Comparison of ENCODE assay signal across 16 cellular contexts in the genomic region with DNA sequence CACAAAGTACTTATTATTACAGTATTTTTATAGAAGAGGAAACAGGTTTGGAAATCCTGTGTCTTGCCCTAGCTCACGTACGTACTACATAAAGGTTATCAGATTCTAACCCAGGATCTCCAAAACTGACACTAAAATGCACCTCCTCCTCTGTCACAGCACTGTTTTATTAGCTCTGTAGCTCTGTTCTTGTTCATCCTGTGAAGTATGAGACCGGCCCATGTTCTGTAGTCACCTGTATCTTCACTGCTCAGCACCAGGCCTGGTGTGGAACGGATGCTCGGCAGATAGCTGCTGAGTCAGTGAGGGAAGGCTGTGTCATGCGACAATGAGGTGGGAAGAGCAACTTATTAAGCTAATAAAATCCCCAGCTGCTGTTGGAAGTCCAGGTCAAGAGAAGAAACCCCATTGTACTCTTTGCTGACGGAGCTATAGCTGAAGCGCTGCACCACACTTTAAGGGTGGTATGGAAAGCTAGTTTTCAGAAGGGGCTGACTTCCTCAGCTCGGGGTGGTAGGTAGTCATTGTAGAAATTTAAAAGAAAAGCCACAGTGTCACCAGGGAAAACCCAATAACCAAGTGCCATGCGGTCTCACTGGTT. TPM values are rescaled to one million over a fixed set of nuclear protein-coding genes. Genes with fewer than 3 reads are reported as not detected.
DNase-seq lines count a peak whose midpoint lies in the region; ATAC-seq, FAIRE-seq and TF ChIP-seq lines count a peak whose summit lies in the region.
"Had no signal": no experiment of that assay in that cellular context is flagged by ENCODE, and none has a peak within 500 bp of the region (broad histone marks: within the 10 kb centered on the region; RNA-seq: fewer than 3 reads in every experiment).

No MANE protein-coding gene starts in this region.

- intact Hi-C loops in Caco-2 (cut with micrococcal nuclease; ENCODE audit: unreplicated experiment) = no loop called here

- no TSS peak for BruUV-seq in Caco-2 (replicated peaks; lab: Mats Ljungman, UMichigan)

- POLR2A ChIA-PET in Caco-2 (lab: Charles Lee) = no interaction called here

- H3K36me3 ChIP-seq in Caco-2 (ENCODE audit: control insufficient read depth, insufficient read depth, low read length) = no peaks in the 10 kb centered on the region
- H3K36me3 ChIP-seq: left ventricle myocardium inferior, prostate gland had no signal

- no peaks in the 10 kb centered on the region for H3K9me3 ChIP-seq in Caco-2
- H3K9me3 ChIP-seq: left ventricle myocardium inferior, prostate gland had no signal

- CTCF ChIA-PET in Caco-2 (lab: Charles Lee) = no interaction called here

- H3K4me3 ChIP-seq in GM12865 (ENCODE audit: low read depth, low read length) = no peak overlapping the region
- no peak overlapping the region for H3K4me3 ChIP-seq in Caco-2 (ENCODE audit: low read depth, low read length)
- H3K4me3 ChIP-seq: left ventricle myocardium inferior, prostate gland, SK-N-MC had no signal

- DNase-seq in GM12865 (ENCODE audit: low read depth) (peak; percentile 48), GM19239 (ENCODE audit: insufficient read length, low spot score) (no peak), KBM-7 (peak; percentile 23), kidney tubule cell (ENCODE audit: low spot score) (peak; percentile 62), glutamatergic neuron (no peak), foreskin keratinocyte (no peak), Caco-2 (no peak), UCSD-AML1 (lab: John Stamatoyannopoulos, UW; ENCODE audit: unreplicated experiment) (no peak)
- DNase-seq: activated naive CD4-positive, alpha-beta T cell treated with anti-CD3 and anti-CD28 coated beads, Interleukin-2, amount 50 U/mL, for 16 hours; effector CD4-positive, alpha-beta T cell; left ventricle myocardium inferior; naive thymus-derived CD4-positive, alpha-beta T cell; NCI-H1105 had no signal

- H3K27me3 Mint-ChIP-seq in glutamatergic neuron (ENCODE audit: unreplicated experiment) (no peaks in the 10 kb centered on the region), Caco-2 (ENCODE audit: insufficient read depth, unreplicated experiment) (no peaks in the 10 kb centered on the region)
- H3K27me3 Mint-ChIP-seq: naive thymus-derived CD4-positive, alpha-beta T cell had no signal

- H3K9me3 Mint-ChIP-seq in glutamatergic neuron (ENCODE audit: unreplicated experiment) (peaks cover 4% of the 10 kb centered on the region), Caco-2 (ENCODE audit: unreplicated experiment) (no peaks in the 10 kb centered on the region)

- H3K4me1 Mint-ChIP-seq in glutamatergic neuron (ENCODE audit: low read depth, unreplicated experiment) = no peaks in the 10 kb centered on the region
- no peaks in the 10 kb centered on the region for H3K4me1 Mint-ChIP-seq in Caco-2 (ENCODE audit: low read depth, unreplicated experiment)

- H3K27ac Mint-ChIP-seq in glutamatergic neuron (ENCODE audit: unreplicated experiment) (no peak overlapping the region), Caco-2 (ENCODE audit: unreplicated experiment) (no peak overlapping the region)

- in situ Hi-C loops in KBM-7 (cut with MboI; ENCODE audit: low pct_unique_long_range_greater_than_20kb, low sequenced_read_pairs) = no loop called here

- H3K36me3 Mint-ChIP-seq in glutamatergic neuron (ENCODE audit: unreplicated experiment) (no peaks in the 10 kb centered on the region), Caco-2 (ENCODE audit: insufficient read depth, unreplicated experiment) (no peaks in the 10 kb centered on the region)
- H3K36me3 Mint-ChIP-seq: naive thymus-derived CD4-positive, alpha-beta T cell had no signal

- peak; percentile 60 for FAIRE-seq in GM19239 (lab: Jason Lieb, UNC)

- no peak overlapping the region for H3K27ac ChIP-seq in foreskin keratinocyte
- H3K27ac ChIP-seq: C4-2B, left ventricle myocardium inferior, prostate gland, SK-N-MC had no signal

- H3K27me3 ChIP-seq in foreskin keratinocyte (peaks cover 17% of the 10 kb centered on the region), Caco-2 (replicated peaks; ENCODE audit: control insufficient read depth, insufficient read depth, low read length) (no peaks in the 10 kb centered on the region; the same call in 1 of the 2 replicates)

- TF ChIP-seq CTCF in GM12865 (IDR thresholded peaks at IDR 0.05; ENCODE audit: insufficient read depth, low read depth, low read length, missing control alignments) (no peak), glutamatergic neuron (IDR thresholded peaks at IDR 0.05; ENCODE audit: partially characterized antibody, unreplicated experiment) (no peak), foreskin keratinocyte (conservative IDR thresholded peaks at IDR 0.05) (no peak), Caco-2 (IDR thresholded peaks at IDR 0.05; ENCODE audit: insufficient read depth in 1 of 2, low read depth in 1 of 2, low read length in 1 of 2, severe bottlenecking in 1 of 2, unreplicated experiment in 1 of 2) (no peak)

- H3K4me1 ChIP-seq in foreskin keratinocyte (no peaks in the 10 kb centered on the region), Caco-2 (no peaks in the 10 kb centered on the region)
- H3K4me1 ChIP-seq: left ventricle myocardium inferior, prostate gland had no signal

- no peak for ATAC-seq in foreskin keratinocyte
- ATAC-seq: naive thymus-derived CD4-positive, alpha-beta T cell had no signal

- H3K4me3 Mint-ChIP-seq in glutamatergic neuron (ENCODE audit: unreplicated experiment) (no peak overlapping the region), Caco-2 (ENCODE audit: unreplicated experiment) (no peak overlapping the region)
- H3K4me3 Mint-ChIP-seq: naive thymus-derived CD4-positive, alpha-beta T cell had no signal

RNA-seq across cellular contexts. Expression of gene BCL2A1, which starts 22.8 kb away (rescaled TPM):
- total RNA-seq in glutamatergic neuron (ENCODE audit: unreplicated experiment) (not detected), foreskin keratinocyte (not detected in 2 replicates), Caco-2 (2022) (not detected in 2 replicates)
- not detected in 2 replicates for polyA plus RNA-seq in foreskin keratinocyte

RNA-seq across cellular contexts. Expression of gene MTHFS, which starts 51.4 kb away (rescaled TPM):
- 3.8 TPM for total RNA-seq in glutamatergic neuron (ENCODE audit: unreplicated experiment)
- 20.1 and 23.1 TPM in 2 replicates for total RNA-seq in foreskin keratinocyte
- polyA plus RNA-seq in foreskin keratinocyte = 26.9 and 31.4 TPM in 2 replicates
- 45.1 and 48.2 TPM in 2 replicates for total RNA-seq in Caco-2 (2022)

Comparison
In these comparisons a context has a peak if more than half of its experiments do, and no peak if none do; other contexts are left out.
1. DNase-seq: peak in GM12865 (single experiment), KBM-7 (single experiment) and kidney tubule cell (single experiment); none in GM19239 (single experiment), glutamatergic neuron (single experiment), foreskin keratinocyte (0 of 2), Caco-2 (0 of 2) and UCSD-AML1 (single experiment).